Comparison of ENCODE assay signal across 11 cellular contexts in genomic region chr2:174590928-174591648, GRCh38. TPM values are rescaled to one million over a fixed set of nuclear protein-coding genes. Genes with fewer than 3 reads are reported as not detected.
A peak's percentile ranks its signal among the peaks of the same experiment; 100 is the strongest.
DNase-seq lines count a peak whose midpoint lies in the region; ATAC-seq, FAIRE-seq and TF ChIP-seq lines count a peak whose summit lies in the region.
"Had no signal": no experiment of that assay in that cellular context is flagged by ENCODE, and none has a peak within 500 bp of the region (broad histone marks: within the 10 kb centered on the region; RNA-seq: fewer than 3 reads in every experiment).

No MANE protein-coding gene starts in this region.

- peak; percentile 53 to 80 for TF ChIP-seq EP300 in SK-N-SH (IDR thresholded peaks at IDR 0.05; ENCODE audit: borderline replicate concordance in 1 of 2, low read depth in 1 of 2, low read length in 1 of 2)

- FAIRE-seq in urothelium cell line (lab: Jason Lieb, UNC), result no peak

- CTCF ChIA-PET in activated CD8-positive, alpha-beta memory T cell treated with anti-CD3 and anti-CD28 coated beads, Interleukin-2, amount 10 ng/mL, durations not matched to agents 7 days and 5 days (lab: Charles Lee), result interaction anchor here (1.1 to 5.0 kb wide), 6 partner anchors 12 to 98 kb away, joined by 4 to 40 read pairs (median 6); no protein-coding TSS in a partner anchor
- CTCF ChIA-PET in SK-N-SH (lab: Yijun Ruan, JAX), result interaction anchor here (0.6 to 4.2 kb wide), 6 partner anchors 13 to 141 kb away, joined by 3 to 35 read pairs (median 4); no protein-coding TSS in a partner anchor

- TF ChIP-seq RAD21 in SK-N-SH (IDR thresholded peaks at IDR 0.05; ENCODE audit: low read length), result no peak

- no peaks in the 10 kb centered on the region for H3K9me3 ChIP-seq in SK-N-SH
- H3K9me3 ChIP-seq: vagina had no signal

- peak overlapping the region; percentile 35 for H3K4me2 ChIP-seq in SK-N-SH

- DNase-seq in activated CD8-positive, alpha-beta memory T cell treated with anti-CD3 and anti-CD28 coated beads, Interleukin-2, amount 10 ng/mL, durations not matched to agents 7 days and 5 days, result no peak
- DNase-seq in activated CD8-positive, alpha-beta memory T cell treated with anti-CD3 and anti-CD28 coated beads, Interleukin-2, amount 50 U/mL, for 48 hours, result no peak
- no peak for DNase-seq in SK-N-SH
- DNase-seq in stimulated activated naive CD8-positive, alpha-beta T cell treated with anti-CD3 and anti-CD28 coated beads, Interleukin-15, amount 100 ng/mL, for 72 hours, result no peak
- no peak for DNase-seq in amygdala (lab: John Stamatoyannopoulos, UW)
- DNase-seq in urothelium cell line (ENCODE audit: low spot score), result no peak
- DNase-seq: occipital lobe, Right ventricle myocardium superior had no signal

- peaks cover 25% of the 10 kb centered on the region for H3F3A ChIP-seq in SK-N-SH (replicated peaks; ENCODE audit: insufficient read depth)

- no peaks in the 10 kb centered on the region for H4K20me1 ChIP-seq in SK-N-SH (ENCODE audit: insufficient read depth)

- no peaks in the 10 kb centered on the region for H3K27me3 Mint-ChIP-seq in activated CD8-positive, alpha-beta memory T cell treated with anti-CD3 and anti-CD28 coated beads, Interleukin-2, amount 10 ng/mL, durations not matched to agents 7 days and 5 days
- no peaks in the 10 kb centered on the region for H3K27me3 Mint-ChIP-seq in dendritic cell treated with granulocyte-macrophage colony-stimulating factor and Interleukin-4, amounts not matched to agents 40 ng/mL and 50 ng/mL, for 4 days
- no peaks in the 10 kb centered on the region for H3K27me3 Mint-ChIP-seq in stimulated activated naive CD8-positive, alpha-beta T cell treated with anti-CD3 and anti-CD28 coated beads, Interleukin-15, amount 100 ng/mL, for 72 hours

- TF ChIP-seq CTCF in SK-N-SH (IDR thresholded peaks at IDR 0.05), result no peak

- no peaks in the 10 kb centered on the region for H3K27me3 ChIP-seq in SK-N-SH (ENCODE audit: insufficient read depth)
- H3K27me3 ChIP-seq: vagina had no signal

- H3K27ac Mint-ChIP-seq in activated CD8-positive, alpha-beta memory T cell treated with anti-CD3 and anti-CD28 coated beads, Interleukin-2, amount 10 ng/mL, durations not matched to agents 7 days and 5 days, result peak overlapping the region; percentile 86
- H3K27ac Mint-ChIP-seq in dendritic cell treated with granulocyte-macrophage colony-stimulating factor and Interleukin-4, amounts not matched to agents 40 ng/mL and 50 ng/mL, for 4 days, result peak overlapping the region; percentile 55
- peak overlapping the region; percentile 96 to 97 for H3K27ac Mint-ChIP-seq in stimulated activated naive CD8-positive, alpha-beta T cell treated with anti-CD3 and anti-CD28 coated beads, Interleukin-15, amount 100 ng/mL, for 72 hours

- H3K27ac ChIP-seq in SK-N-SH (ENCODE audit: low read depth in 2 of 2, low read length in 1 of 2), result peak overlapping the region; percentile 82 to 86
- H3K27ac ChIP-seq: vagina had no signal

- peaks cover 72% of the 10 kb centered on the region for H3K36me3 Mint-ChIP-seq in activated CD8-positive, alpha-beta memory T cell treated with anti-CD3 and anti-CD28 coated beads, Interleukin-2, amount 10 ng/mL, durations not matched to agents 7 days and 5 days
- H3K36me3 Mint-ChIP-seq in dendritic cell treated with granulocyte-macrophage colony-stimulating factor and Interleukin-4, amounts not matched to agents 40 ng/mL and 50 ng/mL, for 4 days (ENCODE audit: low read depth), result peaks cover 94% of the 10 kb centered on the region

- no peaks in the 10 kb centered on the region for H3K9me2 ChIP-seq in SK-N-SH

- WGBS in SK-N-SH (ENCODE audit: low lambda C conversion rate), result 42% methylated on average over 5 of the region's 5 CpGs

- no peaks in the 10 kb centered on the region for H3K9me3 Mint-ChIP-seq in activated CD8-positive, alpha-beta memory T cell treated with anti-CD3 and anti-CD28 coated beads, Interleukin-2, amount 10 ng/mL, durations not matched to agents 7 days and 5 days (ENCODE audit: low read depth)
- H3K9me3 Mint-ChIP-seq in dendritic cell treated with granulocyte-macrophage colony-stimulating factor and Interleukin-4, amounts not matched to agents 40 ng/mL and 50 ng/mL, for 4 days, result no peaks in the 10 kb centered on the region
- H3K9me3 Mint-ChIP-seq in stimulated activated naive CD8-positive, alpha-beta T cell treated with anti-CD3 and anti-CD28 coated beads, Interleukin-15, amount 100 ng/mL, for 72 hours, result no peaks in the 10 kb centered on the region

- peaks cover 57% of the 10 kb centered on the region for H3K4me1 Mint-ChIP-seq in activated CD8-positive, alpha-beta memory T cell treated with anti-CD3 and anti-CD28 coated beads, Interleukin-2, amount 10 ng/mL, durations not matched to agents 7 days and 5 days
- peaks cover 74% of the 10 kb centered on the region for H3K4me1 Mint-ChIP-seq in dendritic cell treated with granulocyte-macrophage colony-stimulating factor and Interleukin-4, amounts not matched to agents 40 ng/mL and 50 ng/mL, for 4 days (ENCODE audit: low read depth)
- peaks cover 77% of the 10 kb centered on the region for H3K4me1 Mint-ChIP-seq in stimulated activated naive CD8-positive, alpha-beta T cell treated with anti-CD3 and anti-CD28 coated beads, Interleukin-15, amount 100 ng/mL, for 72 hours

- no peak overlapping the region for H2AFZ ChIP-seq in SK-N-SH (ENCODE audit: low read depth)

- intact Hi-C loops in dendritic cell treated with granulocyte-macrophage colony-stimulating factor and Interleukin-4, amounts not matched to agents 40 ng/mL and 50 ng/mL, for 4 days (cut with micrococcal nuclease), result loop anchor here (5.0 kb wide), 1 partner anchor 91 kb away; no protein-coding TSS in a partner anchor

- H3K4me3 ChIP-seq in SK-N-SH (ENCODE audit: low read depth in 2 of 2, low read length in 1 of 2), result no peak overlapping the region
- H3K4me3 ChIP-seq: vagina had no signal

- POLR2A ChIA-PET in SK-N-SH (lab: Yijun Ruan, JAX), result no interaction called here

- peak overlapping the region; percentile 70 for H3K4me3 Mint-ChIP-seq in activated CD8-positive, alpha-beta memory T cell treated with anti-CD3 and anti-CD28 coated beads, Interleukin-2, amount 10 ng/mL, durations not matched to agents 7 days and 5 days
- H3K4me3 Mint-ChIP-seq in dendritic cell treated with granulocyte-macrophage colony-stimulating factor and Interleukin-4, amounts not matched to agents 40 ng/mL and 50 ng/mL, for 4 days, result no peak overlapping the region
- H3K4me3 Mint-ChIP-seq in stimulated activated naive CD8-positive, alpha-beta T cell treated with anti-CD3 and anti-CD28 coated beads, Interleukin-15, amount 100 ng/mL, for 72 hours, result peak overlapping the region; percentile 65 to 90

- no peak overlapping the region for H3K9ac ChIP-seq in SK-N-SH

- H3K79me2 ChIP-seq in SK-N-SH (ENCODE audit: insufficient read depth), result peaks cover 50% of the 10 kb centered on the region

- H3K4me1 ChIP-seq in SK-N-SH (ENCODE audit: control insufficient read depth in 1 of 2, insufficient read depth in 2 of 2, low read depth in 1 of 2, low read length in 1 of 2), result peaks cover 32 to 68% of the 10 kb centered on the region in 2 experiments

- no peaks in the 10 kb centered on the region for H3K36me3 ChIP-seq in SK-N-SH (replicated peaks in 1 of 2; ENCODE audit: control insufficient read depth in 1 of 2, insufficient read depth in 2 of 2, low read length in 1 of 2)
- H3K36me3 ChIP-seq: vagina had no signal

- no peak for ATAC-seq in activated CD8-positive, alpha-beta memory T cell treated with anti-CD3 and anti-CD28 coated beads, Interleukin-2, amount 10 ng/mL, durations not matched to agents 7 days and 5 days
- ATAC-seq in stimulated activated naive CD8-positive, alpha-beta T cell treated with anti-CD3 and anti-CD28 coated beads, Interleukin-15, amount 100 ng/mL, for 72 hours, result no peak
- no peak for ATAC-seq in HG02678 (IDR thresholded peaks at IDR 0.05; ENCODE audit: unreplicated experiment)

TF ChIP-seq in SK-N-SH, 30 proteins besides CTCF, POLR2A, EP300 and RAD21 (continues in another document):
- TF ChIP-seq, protein P1, sequence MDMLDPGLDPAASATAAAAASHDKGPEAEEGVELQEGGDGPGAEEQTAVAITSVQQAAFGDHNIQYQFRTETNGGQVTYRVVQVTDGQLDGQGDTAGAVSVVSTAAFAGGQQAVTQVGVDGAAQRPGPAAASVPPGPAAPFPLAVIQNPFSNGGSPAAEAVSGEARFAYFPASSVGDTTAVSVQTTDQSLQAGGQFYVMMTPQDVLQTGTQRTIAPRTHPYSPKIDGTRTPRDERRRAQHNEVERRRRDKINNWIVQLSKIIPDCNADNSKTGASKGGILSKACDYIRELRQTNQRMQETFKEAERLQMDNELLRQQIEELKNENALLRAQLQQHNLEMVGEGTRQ (IDR thresholded peaks at IDR 0.05; ENCODE audit: borderline replicate concordance, low read depth, low read length), result no peak
- no peak for TF ChIP-seq FOXJ3 (CRISPR knock-in tag; IDR thresholded peaks at IDR 0.05)
- peak; percentile 68 for TF ChIP-seq TEAD4 (IDR thresholded peaks at IDR 0.05; ENCODE audit: borderline replicate concordance, insufficient read depth)
- no peak for TF ChIP-seq RCOR1 (IDR thresholded peaks at IDR 0.05; ENCODE audit: low read length)
- TF ChIP-seq POLR2AphosphoS5 (IDR thresholded peaks at IDR 0.05; ENCODE audit: low read depth, low read length), result peak; percentile 35; the same call in 1 of the 2 replicates
- no peak for TF ChIP-seq GATA2 (CRISPR knock-in tag; IDR thresholded peaks at IDR 0.05)
- peak; percentile 52 for TF ChIP-seq TCF12 (IDR thresholded peaks at IDR 0.05)
- TF ChIP-seq, protein P2, sequence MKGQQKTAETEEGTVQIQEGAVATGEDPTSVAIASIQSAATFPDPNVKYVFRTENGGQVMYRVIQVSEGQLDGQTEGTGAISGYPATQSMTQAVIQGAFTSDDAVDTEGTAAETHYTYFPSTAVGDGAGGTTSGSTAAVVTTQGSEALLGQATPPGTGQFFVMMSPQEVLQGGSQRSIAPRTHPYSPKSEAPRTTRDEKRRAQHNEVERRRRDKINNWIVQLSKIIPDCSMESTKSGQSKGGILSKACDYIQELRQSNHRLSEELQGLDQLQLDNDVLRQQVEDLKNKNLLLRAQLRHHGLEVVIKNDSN (IDR thresholded peaks at IDR 0.05; ENCODE audit: borderline replicate concordance, low read depth), result no peak
- TF ChIP-seq GABPA (IDR thresholded peaks at IDR 0.05; ENCODE audit: low read depth), result no peak

RNA-seq across cellular contexts. Expression of gene WIPF1, which starts 6.5 kb away (rescaled TPM):
- total RNA-seq in activated CD8-positive, alpha-beta memory T cell treated with anti-CD3 and anti-CD28 coated beads, Interleukin-2, amount 10 ng/mL, durations not matched to agents 7 days and 5 days, result 100 to 1,000 TPM; 465 to 588 TPM
- polyA plus RNA-seq in SK-N-SH (2012; rRNA removed), result 48.2 and 56.7 TPM in 2 replicates
- 40.5 and 46.7 TPM in 2 replicates for polyA plus RNA-seq in SK-N-SH (2012; cell fraction: cytosol; rRNA removed)
- polyA plus RNA-seq in SK-N-SH (2012; cell fraction: nucleus; rRNA removed), result 36.3 and 57.4 TPM in 2 replicates
